Comparison of ENCODE assay signal across 1 cellular context in genomic region chr9:107019216-107019615, GRCh38.
TF ChIP-seq lines count a peak whose summit lies in the region.

No MANE protein-coding gene starts in this region.

TF ChIP-seq in H1, 55 proteins besides CTCF, POLR2A, EP300 and RAD21 (continued from another document):
- no peak for TF ChIP-seq NANOG (IDR thresholded peaks at IDR 0.05; ENCODE audit: insufficient read depth, low read depth, low read length, poor library complexity, severe bottlenecking)
- no peak for TF ChIP-seq SAP30 (IDR thresholded peaks at IDR 0.05; ENCODE audit: insufficient read depth, insufficient replicate concordance, low read length)
- TF ChIP-seq HDAC2 (IDR thresholded peaks at IDR 0.05; ENCODE audit: borderline replicate concordance in 1 of 2, low read depth in 2 of 2, low read length in 2 of 2): no peak
- no peak for TF ChIP-seq POU5F1 (IDR thresholded peaks at IDR 0.05; ENCODE audit: low read depth, low read length)
- TF ChIP-seq RXRA (IDR thresholded peaks at IDR 0.05; ENCODE audit: insufficient read depth, low read depth, low read length): no peak
- TF ChIP-seq E2F6 (IDR thresholded peaks at IDR 0.05): no peak
- no peak for TF ChIP-seq USF2 (IDR thresholded peaks at IDR 0.05; ENCODE audit: low read length)
- no peak for TF ChIP-seq CBX5 (IDR thresholded peaks at IDR 0.05; ENCODE audit: low read depth, low read length)
- no peak for TF ChIP-seq SP2 (IDR thresholded peaks at IDR 0.05; ENCODE audit: low read length)
- TF ChIP-seq TBP (IDR thresholded peaks at IDR 0.05; ENCODE audit: low read depth, low read length): no peak
- no peak for TF ChIP-seq TEAD4 (IDR thresholded peaks at IDR 0.05; ENCODE audit: low read depth, low read length)
- no peak for TF ChIP-seq ATF3 (IDR thresholded peaks at IDR 0.05; ENCODE audit: insufficient read depth, low read depth, low read length)
- no peak for TF ChIP-seq BACH1 (IDR thresholded peaks at IDR 0.05; ENCODE audit: low read length)
- no peak for TF ChIP-seq SRF (IDR thresholded peaks at IDR 0.05; ENCODE audit: low read depth, low read length)
- no peak for TF ChIP-seq MAX (IDR thresholded peaks at IDR 0.05)
